Comparison of ENCODE assay signal across 13 cellular contexts in genomic region chr15:85786778-85787114, GRCh38. TPM values are rescaled to one million over a fixed set of nuclear protein-coding genes. Genes with fewer than 3 reads are reported as not detected.
DNase-seq lines count a peak whose midpoint lies in the region; ATAC-seq and TF ChIP-seq lines count a peak whose summit lies in the region.
"Had no signal": no experiment of that assay in that cellular context is flagged by ENCODE, and none has a peak within 500 bp of the region (broad histone marks: within the 10 kb centered on the region; RNA-seq: fewer than 3 reads in every experiment).

No MANE protein-coding gene starts in this region.

- peak overlapping the region; percentile 64 for H3K4me2 ChIP-seq in skeletal muscle satellite cell (ENCODE audit: low read length)

- H3K4me1 ChIP-seq in Peyer's patch (peaks cover 0 to 31% (median 9%) of the 10 kb centered on the region in 4 donors), esophagus (ENCODE audit: control insufficient read depth in 2 of 2, insufficient read depth in 2 of 2, low read length in 1 of 2) (peaks cover 8 to 12% of the 10 kb centered on the region in 2 donors), skeletal muscle satellite cell (ENCODE audit: control insufficient read depth, insufficient read depth, low read length) (peaks cover 25% of the 10 kb centered on the region)

- intact Hi-C loops in Calu3 (cut with micrococcal nuclease; ENCODE audit: unreplicated experiment) = no loop called here

- H3K9me3 ChIP-seq in Peyer's patch = no peaks in the 10 kb centered on the region
- H3K9me3 ChIP-seq in esophagus (ENCODE audit: control insufficient read depth in 2 of 2, insufficient read depth in 1 of 2, low read depth in 1 of 2, low read length in 1 of 2) = no peaks in the 10 kb centered on the region
- H3K9me3 ChIP-seq in skeletal muscle satellite cell (replicated peaks; ENCODE audit: low read length) = no peaks in the 10 kb centered on the region

- TF ChIP-seq POLR2A in Peyer's patch (IDR thresholded peaks at IDR 0.05) = no peak

- no peak overlapping the region for H3K4me3 ChIP-seq in Peyer's patch
- no peak overlapping the region for H3K4me3 ChIP-seq in esophagus (ENCODE audit: low read depth in 1 of 2, low read length in 2 of 2)
- no peak overlapping the region for H3K4me3 ChIP-seq in skeletal muscle satellite cell (ENCODE audit: low read length)

- BruUV-seq in Calu3 (replicated peaks; lab: Mats Ljungman, UMichigan) = no TSS peak

- peaks cover 34% of the 10 kb centered on the region for H3K4me1 Mint-ChIP-seq in Calu3 (ENCODE audit: low read depth, unreplicated experiment)
- H3K4me1 Mint-ChIP-seq in mesothelial cell of epicardium = peaks cover 32% of the 10 kb centered on the region
- peaks cover 22 to 66% (median 47%) of the 10 kb centered on the region in 4 donors for H3K4me1 Mint-ChIP-seq in naive thymus-derived CD8-positive, alpha-beta T cell

- POLR2A ChIA-PET in naive thymus-derived CD8-positive, alpha-beta T cell (lab: Charles Lee) = interaction anchor here (1.0 kb wide), 1 partner anchor 8 kb away, joined by 3 read pairs; the partner anchor contains the start of gene KLHL25

- no peaks in the 10 kb centered on the region for H3K36me3 Mint-ChIP-seq in Calu3 (ENCODE audit: insufficient read depth, unreplicated experiment)
- H3K36me3 Mint-ChIP-seq in mesothelial cell of epicardium = peaks cover 2% of the 10 kb centered on the region
- no peaks in the 10 kb centered on the region for H3K36me3 Mint-ChIP-seq in naive thymus-derived CD8-positive, alpha-beta T cell
- H3K36me3 Mint-ChIP-seq: CD14-positive monocyte, memory B cell had no signal

- H3K27me3 ChIP-seq in Peyer's patch (no peaks in the 10 kb centered on the region), esophagus (ENCODE audit: control insufficient read depth in 1 of 2, insufficient read depth in 2 of 2, low read length in 2 of 2) (no peaks in the 10 kb centered on the region), skeletal muscle satellite cell (ENCODE audit: control insufficient read depth, insufficient read depth, low read length) (no peaks in the 10 kb centered on the region)

- no peak for ATAC-seq in GM18511 (IDR thresholded peaks at IDR 0.05; ENCODE audit: unreplicated experiment)
- ATAC-seq in naive thymus-derived CD8-positive, alpha-beta T cell = no peak

- no peak for DNase-seq in Calu3
- no peak for DNase-seq in Peyer's patch
- DNase-seq in mesothelial cell of epicardium (ENCODE audit: low spot score in 2 of 2, unreplicated experiment in 2 of 2) = no peak
- no peak for DNase-seq in naive thymus-derived CD8-positive, alpha-beta T cell
- DNase-seq: activated CD4-positive, alpha-beta T cell treated with anti-CD3 and anti-CD28 coated beads, Interleukin-2, amount 50 U/mL, for 48 hours; GF-D8; stimulated activated CD4-positive, alpha-beta T cell treated with anti-CD3 and anti-CD28 coated beads, Interleukin-2, amount 100 ng/mL, for 24 hours; T-helper 9 cell had no signal

- peak overlapping the region; percentile 71 for H3K27ac Mint-ChIP-seq in Calu3 (ENCODE audit: unreplicated experiment)
- H3K27ac Mint-ChIP-seq in mesothelial cell of epicardium = no peak overlapping the region
- peak overlapping the region in 5 of 10 donors; percentile 55 to 87 (median 72) for H3K27ac Mint-ChIP-seq in naive thymus-derived CD8-positive, alpha-beta T cell
- H3K27ac Mint-ChIP-seq: memory B cell had no signal

- TF ChIP-seq CTCF in Calu3 (IDR thresholded peaks at IDR 0.05; ENCODE audit: unreplicated experiment) (no peak), Peyer's patch (IDR thresholded peaks at IDR 0.05) (no peak), mesothelial cell of epicardium (IDR thresholded peaks at IDR 0.05; ENCODE audit: unreplicated experiment) (no peak)

- H3K9me3 Mint-ChIP-seq in Calu3 (ENCODE audit: low read depth, unreplicated experiment) (no peaks in the 10 kb centered on the region), mesothelial cell of epicardium (no peaks in the 10 kb centered on the region)
- no peaks in the 10 kb centered on the region for H3K9me3 Mint-ChIP-seq in naive thymus-derived CD8-positive, alpha-beta T cell
- H3K9me3 Mint-ChIP-seq: CD14-positive monocyte, memory B cell had no signal

- 70 to 81% methylated on average over 3 of the region's 3 CpGs for WGBS in esophagus, 2 donors

- no peak overlapping the region for H3K9ac ChIP-seq in skeletal muscle satellite cell (ENCODE audit: low read depth, low read length)

- CTCF ChIA-PET in Calu3 (lab: Charles Lee) = interaction anchor here (0.8 to 1.6 kb wide), 4 partner anchors 14 to 847 kb away, joined by 3 to 8 read pairs (median 4); no protein-coding TSS in a partner anchor

- H3K27ac ChIP-seq in Peyer's patch (peak overlapping the region in 3 of 4 donors; percentile 3 to 72 (median 62)), esophagus (ENCODE audit: low read depth in 2 of 2, low read length in 1 of 2) (peak overlapping the region; percentile 11 to 92)

- H3K4me3 Mint-ChIP-seq in Calu3 (ENCODE audit: low read depth, unreplicated experiment) = peak overlapping the region; percentile 39
- no peak overlapping the region for H3K4me3 Mint-ChIP-seq in mesothelial cell of epicardium
- peak overlapping the region in 1 of 10 donors; percentile 62 for H3K4me3 Mint-ChIP-seq in naive thymus-derived CD8-positive, alpha-beta T cell
- H3K4me3 Mint-ChIP-seq: CD14-positive monocyte, memory B cell had no signal

- no peaks in the 10 kb centered on the region for H3K27me3 Mint-ChIP-seq in Calu3 (ENCODE audit: unreplicated experiment)
- no peaks in the 10 kb centered on the region for H3K27me3 Mint-ChIP-seq in mesothelial cell of epicardium (ENCODE audit: low read depth)
- no peaks in the 10 kb centered on the region for H3K27me3 Mint-ChIP-seq in naive thymus-derived CD8-positive, alpha-beta T cell

- no peaks in the 10 kb centered on the region for H3K36me3 ChIP-seq in Peyer's patch
- H3K36me3 ChIP-seq in esophagus (ENCODE audit: control insufficient read depth in 2 of 2, insufficient read depth in 2 of 2, low read length in 1 of 2) = no peaks in the 10 kb centered on the region
- peaks cover 3% of the 10 kb centered on the region for H3K36me3 ChIP-seq in skeletal muscle satellite cell (ENCODE audit: insufficient read depth, low read length)

RNA-seq across cellular contexts. Expression of gene KLHL25, which starts 8.0 kb away (rescaled TPM):
- total RNA-seq in Calu3 (2022) (14.1 and 16.0 TPM in 2 replicates), Peyer's patch (10 to 100 TPM in 3 of 4 donors, 1 to 10 TPM in 1; 9.9 to 23.6 (median 17.2) TPM), mesothelial cell of epicardium (7.1 to 8.1 TPM (median 8.0 TPM) in 3 replicates)
- polyA plus RNA-seq in esophagus = 1 to 10 TPM; 4.2 to 4.5 TPM
- 3.0 and 3.1 TPM in 2 replicates for total RNA-seq in skeletal muscle satellite cell (2012; rRNA removed)
- 1 to 10 TPM; 7.5 TPM for total RNA-seq in naive thymus-derived CD8-positive, alpha-beta T cell
- polyA plus RNA-seq in naive thymus-derived CD8-positive, alpha-beta T cell = 1 to 10 TPM; 1.0 to 1.8 (median 1.4) TPM
